ENCODE assay signal across 15 cellular contexts in genomic region chr12:2154050-2154449, GRCh38.
A peak's percentile ranks its signal among the peaks of the same experiment; 100 is the strongest.
DNase-seq lines count a peak whose midpoint lies in the region; ATAC-seq and TF ChIP-seq lines count a peak whose summit lies in the region.
"Had no signal": no experiment of that assay in that cellular context is flagged by ENCODE, and none has a peak within 500 bp of the region (broad histone marks: within the 10 kb centered on the region; RNA-seq: fewer than 3 reads in every experiment).

No MANE protein-coding gene starts in this region.

- DNase-seq in AG04449 (ENCODE audit: low read depth, low spot score) (peak; percentile 19), RPMI7951 (ENCODE audit: low read depth) (peak; percentile 68), fibroblast of gingiva (ENCODE audit: low read depth) (peak; percentile 58), nephron progenitor cell (no peak), NCI-H146 (lab: John Stamatoyannopoulos, UW) (no peak)
- DNase-seq in NK-92 treated with Interleukin-12 subunit alpha and Interleukin-12 subunit beta, amount 100 ng/mL, for 24 hours (lab: John Stamatoyannopoulos, UW), result no peak
- DNase-seq: ACHN; activated CD4-positive, alpha-beta T cell treated with anti-CD3 and anti-CD28 coated beads, Interleukin-2, amount 50 U/mL, for 48 hours; activated naive CD4-positive, alpha-beta T cell treated with anti-CD3 and anti-CD28 coated beads for 36 hours; NCI-H187 treated with DMSO at 0.1 percent for 48 hours; stimulated activated naive CD4-positive, alpha-beta T cell; T-cell had no signal

- no peak for TF ChIP-seq CTCF in AG04449 (IDR thresholded peaks at IDR 0.05; ENCODE audit: insufficient read depth, low read length, missing control alignments)
- TF ChIP-seq CTCF in nephron progenitor cell (IDR thresholded peaks at IDR 0.05), result no peak

- H3K4me3 ChIP-seq in AG04449 (ENCODE audit: low read depth, low read length), result no peak overlapping the region

- H3K27me3 Mint-ChIP-seq in nephron progenitor cell (ENCODE audit: low read depth, poor library complexity), result peaks cover 4% of the 10 kb centered on the region

- peaks cover 26% of the 10 kb centered on the region for H3K4me1 Mint-ChIP-seq in nephron progenitor cell
- H3K4me1 Mint-ChIP-seq: T-cell had no signal

- H3K27ac Mint-ChIP-seq in nephron progenitor cell, result peak overlapping the region; percentile 79
- H3K27ac Mint-ChIP-seq: activated naive CD4-positive, alpha-beta T cell treated with anti-CD3 and anti-CD28 coated beads for 36 hours; natural killer cell treated with Interleukin-12 subunit alpha and Interleukin-12 subunit beta and Interleukin-15 and Interleukin-18, amount 100 ng/mL, for 72 hours; T-cell had no signal

- CTCF ChIA-PET in AG04449 (lab: Yijun Ruan, JAX), result interaction anchor here (0.9 to 1.3 kb wide), 3 partner anchors 14 to 426 kb away, joined by 3 to 4 read pairs (median 3); no protein-coding TSS in a partner anchor

- POLR2A ChIA-PET in AG04449 (lab: Yijun Ruan, JAX), result no interaction called here

- H3K9me3 Mint-ChIP-seq in nephron progenitor cell, result no peaks in the 10 kb centered on the region
- H3K9me3 Mint-ChIP-seq: activated naive CD4-positive, alpha-beta T cell treated with anti-CD3 and anti-CD28 coated beads for 36 hours; natural killer cell treated with Interleukin-12 subunit alpha and Interleukin-12 subunit beta and Interleukin-15 and Interleukin-18, amount 100 ng/mL, for 72 hours; T-cell had no signal

- no peak overlapping the region for H3K4me3 Mint-ChIP-seq in nephron progenitor cell
- H3K4me3 Mint-ChIP-seq: activated naive CD4-positive, alpha-beta T cell treated with anti-CD3 and anti-CD28 coated beads for 36 hours; natural killer cell treated with Interleukin-12 subunit alpha and Interleukin-12 subunit beta and Interleukin-15 and Interleukin-18, amount 100 ng/mL, for 72 hours; T-cell had no signal

- no peaks in the 10 kb centered on the region for H3K36me3 Mint-ChIP-seq in nephron progenitor cell (ENCODE audit: low read depth)
- H3K36me3 Mint-ChIP-seq: natural killer cell treated with Interleukin-12 subunit alpha and Interleukin-12 subunit beta and Interleukin-15 and Interleukin-18, amount 100 ng/mL, for 72 hours; T-cell had no signal

- no peak for ATAC-seq in HG03378 (IDR thresholded peaks at IDR 0.05; ENCODE audit: unreplicated experiment)
- ATAC-seq in GM21390 (IDR thresholded peaks at IDR 0.05; ENCODE audit: unreplicated experiment), result no peak
- ATAC-seq: natural killer cell treated with Interleukin-12 subunit alpha and Interleukin-12 subunit beta and Interleukin-15 and Interleukin-18, amount 100 ng/mL, for 72 hours; T-cell had no signal

Comparison
In these comparisons a context has a peak if more than half of its experiments do, and no peak if none do; other contexts are left out.
1. DNase-seq: peak in AG04449 (single experiment), RPMI7951 (single experiment) and fibroblast of gingiva (single experiment); none in nephron progenitor cell (single experiment), NK-92 treated with Interleukin-12 subunit alpha and Interleukin-12 subunit beta, amount 100 ng/mL, for 24 hours (single experiment) and NCI-H146 (single experiment).